10 cellular contexts compared by ENCODE assay signal in the genomic region with DNA sequence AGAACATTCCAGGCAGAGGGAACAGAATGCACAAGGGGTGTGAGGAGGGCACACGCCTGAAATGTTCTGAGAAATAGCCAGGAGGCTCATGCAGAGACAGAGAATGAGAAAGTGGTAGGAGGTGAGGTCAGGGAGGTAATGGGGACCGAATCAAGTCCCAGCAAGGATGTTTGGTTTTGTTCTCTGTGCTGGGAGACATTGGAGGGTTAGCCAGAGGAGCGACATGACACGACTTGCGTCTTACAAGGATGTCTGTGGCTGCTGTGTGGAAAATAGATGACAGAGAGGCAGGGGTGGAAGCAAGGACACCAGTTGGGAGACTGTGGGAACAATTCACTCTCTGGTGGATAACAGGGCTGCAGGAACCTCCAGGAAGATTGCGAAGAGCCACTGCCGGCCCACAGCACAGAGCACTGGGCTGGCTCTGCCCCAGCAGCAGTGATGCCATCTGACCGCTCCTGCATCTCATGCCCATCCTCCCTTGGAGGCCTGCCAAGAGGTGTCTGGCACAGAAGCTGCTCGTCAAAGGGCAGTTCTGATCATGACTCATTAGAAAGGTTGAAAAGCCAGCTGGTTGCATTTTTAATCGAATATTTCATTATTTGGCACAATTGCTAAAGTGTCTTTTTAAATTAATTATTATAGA. TPM values are rescaled to one million over a fixed set of nuclear protein-coding genes. Genes with fewer than 3 reads are reported as not detected.
DNase-seq lines count a peak whose midpoint lies in the region; ATAC-seq, FAIRE-seq and TF ChIP-seq lines count a peak whose summit lies in the region.
"Had no signal": no experiment of that assay in that cellular context is flagged by ENCODE, and none has a peak within 500 bp of the region (broad histone marks: within the 10 kb centered on the region; RNA-seq: fewer than 3 reads in every experiment).

No MANE protein-coding gene starts in this region.

- CTCF ChIA-PET in MCF 10A (lab: Yijun Ruan, JAX), result interaction anchor here (0.8 to 10.1 kb wide), 5 partner anchors 9 to 149 kb away, joined by 3 to 259 read pairs (median 4); no protein-coding TSS in a partner anchor

- H3K27me3 Mint-ChIP-seq in MCF 10A (ENCODE audit: insufficient read depth, unreplicated experiment) (no peaks in the 10 kb centered on the region), immature natural killer cell (ENCODE audit: low read depth in 3 of 3) (peaks cover 2 to 22% (median 6%) of the 10 kb centered on the region in 3 donors)

- no peak for TF ChIP-seq CTCF in MCF 10A (IDR thresholded peaks at IDR 0.05; ENCODE audit: unreplicated experiment)

- H3K4me3 Mint-ChIP-seq in MCF 10A (ENCODE audit: unreplicated experiment) (peak overlapping the region; percentile 8), immature natural killer cell (no peak overlapping the region)

- FAIRE-seq in HTR-8/SVneo (lab: Jason Lieb, UNC), result no peak

- intact Hi-C loops in MCF 10A (cut with micrococcal nuclease), result no loop called here

- H3K36me3 Mint-ChIP-seq in MCF 10A (ENCODE audit: insufficient read depth, unreplicated experiment) (no peaks in the 10 kb centered on the region), immature natural killer cell (no peaks in the 10 kb centered on the region)

- H3K27ac Mint-ChIP-seq in MCF 10A (ENCODE audit: low read depth, unreplicated experiment) (peak overlapping the region; percentile 27), immature natural killer cell (no peak overlapping the region)

- BruUV-seq in MCF 10A (replicated peaks; lab: Mats Ljungman, UMichigan), result no TSS peak

- DNase-seq in Daoy (ENCODE audit: low read depth) (peak; percentile 44), NCI-H2196 treated with DMSO at 0.1 percent for 48 hours (lab: John Stamatoyannopoulos, UW; ENCODE audit: unreplicated experiment) (peak; percentile 61), MCF 10A (ENCODE audit: unreplicated experiment) (peak; percentile 95), mucosa of gallbladder (ENCODE audit: low spot score) (peak; percentile 77), immature natural killer cell (no peak), NAMALWA (ENCODE audit: low spot score) (no peak), HTR-8/SVneo (ENCODE audit: insufficient read length, low spot score) (no peak)
- DNase-seq: activated naive CD4-positive, alpha-beta T cell; IMR-90 had no signal

- H3K4me1 Mint-ChIP-seq in MCF 10A (ENCODE audit: insufficient read depth, unreplicated experiment) (peaks cover 18% of the 10 kb centered on the region), immature natural killer cell (no peaks in the 10 kb centered on the region)

- ATAC-seq in HG03457 (IDR thresholded peaks at IDR 0.05; ENCODE audit: unreplicated experiment), result no peak

- POLR2A ChIA-PET in MCF 10A (lab: Yijun Ruan, JAX), result interaction anchor here (0.7 kb wide), 2 partner anchors 14 to 33 kb away, joined by 3 to 4 read pairs; no protein-coding TSS in a partner anchor

- H3K9me3 Mint-ChIP-seq in MCF 10A (ENCODE audit: unreplicated experiment), result no peaks in the 10 kb centered on the region
- no peaks in the 10 kb centered on the region for H3K9me3 Mint-ChIP-seq in immature natural killer cell

RNA-seq across cellular contexts. Expression of gene CD83, which starts 57.7 kb away (rescaled TPM):
- total RNA-seq in Daoy (2014; rRNA removed; shearing (Covaris generic)), result 16.8 and 20.1 TPM in 2 replicates
- total RNA-seq in MCF 10A (2022) (1.7 and 2.6 TPM in 2 replicates), mucosa of gallbladder (5.8 TPM)
- 10 to 100 TPM in 1 of 3 donors, 1 to 10 TPM in 2; 3.3 to 11.8 (median 5.0) TPM for polyA plus RNA-seq in immature natural killer cell

Comparison
In these comparisons a context has a peak if more than half of its experiments do, and no peak if none do; other contexts are left out.
1. DNase-seq: peak in Daoy (single experiment), NCI-H2196 treated with DMSO at 0.1 percent for 48 hours (single experiment), MCF 10A (single experiment) and mucosa of gallbladder (single experiment); none in immature natural killer cell (0 of 3), NAMALWA (single experiment) and HTR-8/SVneo (single experiment).